In the genomic region with DNA sequence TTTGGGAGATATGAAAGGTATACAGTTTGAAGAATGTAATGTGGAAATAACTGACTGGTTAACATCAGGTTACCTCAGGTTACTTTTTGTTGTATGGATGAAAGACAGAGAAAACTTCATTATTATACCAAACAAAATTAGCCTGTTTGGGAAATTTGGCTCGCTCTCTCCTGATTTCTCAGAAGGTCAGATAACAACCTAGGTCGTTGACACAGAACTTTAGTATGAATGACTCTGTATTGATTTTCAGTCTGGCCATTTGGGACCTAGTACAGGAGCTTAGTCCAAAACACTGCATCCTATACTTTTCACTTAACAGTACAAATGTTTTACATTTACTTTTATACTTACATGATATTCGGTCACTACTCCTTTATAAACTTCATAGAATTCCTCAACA, we compare ENCODE assay signal across 29 cellular contexts.
"Had no signal": no experiment of that assay in that cellular context is flagged by ENCODE, and none has a peak within 500 bp of the region (broad histone marks: within the 10 kb centered on the region; RNA-seq: fewer than 3 reads in every experiment).

No MANE protein-coding gene starts in this region.

- H3K4me3 ChIP-seq: neural progenitor cell, ovary, psoas muscle, skin epidermis, stomach, thoracic aorta, thyroid gland, tibial nerve, upper lobe of left lung, vagina had no signal

- H3K27me3 ChIP-seq: neural progenitor cell, ovary, stomach, thyroid gland, tibial nerve, upper lobe of left lung, vagina had no signal

- H3K9me3 Mint-ChIP-seq: natural killer cell; nephron; neural progenitor cell; stimulated activated effector memory CD8-positive, alpha-beta T cell treated with anti-CD3 and anti-CD28 coated beads, Interleukin-12 subunit alpha, Interleukin-12 subunit beta, amount 100 ng/mL, for 72 hours; stimulated activated naive B cell treated with anti-CD40 and anti-IgM and Interleukin-4, amounts not matched to agents 10 μg/mL and 1 μg/mL and 100 μg/mL, for 72 hours; stimulated activated naive CD8-positive, alpha-beta T cell treated with anti-CD3 and anti-CD28 coated beads, Interleukin-15, Interleukin-2, amounts not matched to agents 100 ng/mL and 50 ng/mL, for 24 hours had no signal

- H3K4me1 Mint-ChIP-seq: naive thymus-derived CD4-positive, alpha-beta T cell; natural killer cell; nephron; neural progenitor cell; stimulated activated naive B cell treated with anti-CD40 and anti-IgM and Interleukin-4, amounts not matched to agents 10 μg/mL and 1 μg/mL and 100 μg/mL, for 72 hours had no signal

- H3K9me3 ChIP-seq: ovary, psoas muscle, stomach, thoracic aorta, thyroid gland, tibial nerve, upper lobe of left lung, vagina had no signal

- H3K27ac ChIP-seq: neural progenitor cell, ovary, parathyroid adenoma, skin epidermis, stomach, thoracic aorta, thyroid gland, tibial nerve, upper lobe of left lung, vagina had no signal

- H3K4me3 Mint-ChIP-seq: naive thymus-derived CD4-positive, alpha-beta T cell; natural killer cell; nephron; neural progenitor cell; stimulated activated effector memory CD8-positive, alpha-beta T cell treated with anti-CD3 and anti-CD28 coated beads, Interleukin-12 subunit alpha, Interleukin-12 subunit beta, amount 100 ng/mL, for 72 hours; stimulated activated naive B cell treated with anti-CD40 and anti-IgM and Interleukin-4, amounts not matched to agents 10 μg/mL and 1 μg/mL and 100 μg/mL, for 72 hours; stimulated activated naive CD8-positive, alpha-beta T cell treated with anti-CD3 and anti-CD28 coated beads, Interleukin-15, Interleukin-2, amounts not matched to agents 100 ng/mL and 50 ng/mL, for 24 hours had no signal

- H3K36me3 ChIP-seq: neural progenitor cell, ovary, thoracic aorta, thyroid gland, vagina had no signal

- H3K79me2 ChIP-seq: parathyroid adenoma had no signal

- H3K36me3 Mint-ChIP-seq: natural killer cell, neural progenitor cell had no signal

- DNase-seq: naive thymus-derived CD4-positive, alpha-beta T cell; natural killer cell; occipital lobe; ovary; posterior cingulate gyrus; psoas muscle; right cardiac atrium; stimulated activated CD4-positive, alpha-beta T cell treated with anti-CD3 and anti-CD28 coated beads, Interleukin-15, amount 100 ng/mL, for 24 hours; stimulated activated CD4-positive, alpha-beta T cell treated with anti-CD3 and anti-CD28 coated beads, Interleukin-2, amount 100 ng/mL, for 24 hours; stimulated activated CD4-positive, alpha-beta T cell treated with anti-CD3 and anti-CD28 coated beads, Interleukin-2, amount 100 ng/mL, for 48 hours; stimulated activated CD4-positive, alpha-beta T cell treated with anti-CD3 and anti-CD28 coated beads, Interleukin-4, amount 100 ng/mL, for 24 hours; stimulated activated naive B cell treated with anti-CD40 and anti-IgM and Interleukin-4, amounts not matched to agents 10 μg/mL and 1 μg/mL and 100 μg/mL, for 72 hours; stimulated activated naive CD4-positive, alpha-beta T cell treated with Interleukin-2 at 50 U/mL for 16 hours; stomach; thyroid gland; trophoblast cell; upper lobe of left lung had no signal

- H2AFZ ChIP-seq: neural progenitor cell, parathyroid adenoma had no signal

- H3K27ac Mint-ChIP-seq: naive thymus-derived CD4-positive, alpha-beta T cell; natural killer cell; nephron; neural progenitor cell; progenitor cell of endocrine pancreas; stimulated activated effector memory CD8-positive, alpha-beta T cell treated with anti-CD3 and anti-CD28 coated beads, Interleukin-12 subunit alpha, Interleukin-12 subunit beta, amount 100 ng/mL, for 72 hours; stimulated activated naive B cell treated with anti-CD40 and anti-IgM and Interleukin-4, amounts not matched to agents 10 μg/mL and 1 μg/mL and 100 μg/mL, for 72 hours; stimulated activated naive CD8-positive, alpha-beta T cell treated with anti-CD3 and anti-CD28 coated beads, Interleukin-15, Interleukin-2, amounts not matched to agents 100 ng/mL and 50 ng/mL, for 24 hours had no signal

- H3K9ac ChIP-seq: neural progenitor cell, parathyroid adenoma had no signal

- ATAC-seq: naive thymus-derived CD4-positive, alpha-beta T cell; natural killer cell; psoas muscle; right cardiac atrium; sciatic nerve; stimulated activated effector memory CD8-positive, alpha-beta T cell treated with anti-CD3 and anti-CD28 coated beads, Interleukin-12 subunit alpha, Interleukin-12 subunit beta, amount 100 ng/mL, for 72 hours; stimulated activated naive B cell treated with anti-CD40 and anti-IgM and Interleukin-4, amounts not matched to agents 10 μg/mL and 1 μg/mL and 100 μg/mL, for 72 hours had no signal

- H3K4me2 ChIP-seq: neural progenitor cell had no signal

- H3K27me3 Mint-ChIP-seq: naive thymus-derived CD4-positive, alpha-beta T cell; progenitor cell of endocrine pancreas; stimulated activated naive B cell treated with anti-CD40 and anti-IgM and Interleukin-4, amounts not matched to agents 10 μg/mL and 1 μg/mL and 100 μg/mL, for 72 hours; stimulated activated naive CD8-positive, alpha-beta T cell treated with anti-CD3 and anti-CD28 coated beads, Interleukin-15, Interleukin-2, amounts not matched to agents 100 ng/mL and 50 ng/mL, for 24 hours had no signal

- H3K4me1 ChIP-seq: neural progenitor cell, parathyroid adenoma, stomach, tibial nerve, upper lobe of left lung, vagina had no signal

- FAIRE-seq: urothelium cell line had no signal
